In the genomic region with DNA sequence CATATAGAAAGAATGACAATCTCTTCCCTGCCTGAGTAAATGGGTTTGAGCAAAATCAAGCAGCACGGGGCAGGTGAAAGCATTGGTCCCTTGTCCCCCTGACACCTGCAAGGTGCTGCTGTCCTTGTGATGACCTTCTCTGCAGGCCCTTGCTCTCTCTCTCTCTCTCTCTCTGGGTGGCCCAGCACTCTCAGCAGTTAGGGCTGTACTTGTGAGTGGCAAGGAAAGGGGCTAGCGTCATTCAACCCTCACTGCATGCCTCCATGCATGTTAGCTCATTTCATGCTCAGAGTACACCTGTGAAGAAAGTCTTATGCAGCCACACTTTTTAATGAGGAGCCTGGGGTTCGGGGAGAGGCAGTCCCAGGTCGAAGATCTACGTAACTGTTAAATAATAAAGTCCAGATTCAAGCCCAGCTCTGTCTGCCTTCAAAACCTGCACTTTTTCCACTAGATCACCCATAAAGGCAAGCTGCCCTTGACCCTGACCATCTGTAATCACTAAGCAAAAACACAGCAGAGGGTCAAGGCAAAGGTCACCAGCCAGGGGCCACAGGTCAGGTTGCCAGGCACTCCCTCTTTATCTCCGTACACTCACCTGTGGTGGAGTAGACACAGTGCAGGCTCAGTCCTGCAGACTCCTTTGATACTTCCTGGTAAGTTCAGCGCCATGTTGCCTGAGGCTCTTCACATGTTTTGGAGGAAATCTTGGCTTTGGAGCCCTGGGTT, we compare ENCODE assay signal across 1 cellular context.
A peak's percentile ranks its signal among the peaks of the same experiment; 100 is the strongest.
TF ChIP-seq lines count a peak whose summit lies in the region.

No MANE protein-coding gene starts in this region.

TF ChIP-seq in HepG2, 621 proteins besides CTCF, POLR2A, EP300 and RAD21 (continued from another document and continues in another):
- TF ChIP-seq, protein P1, sequence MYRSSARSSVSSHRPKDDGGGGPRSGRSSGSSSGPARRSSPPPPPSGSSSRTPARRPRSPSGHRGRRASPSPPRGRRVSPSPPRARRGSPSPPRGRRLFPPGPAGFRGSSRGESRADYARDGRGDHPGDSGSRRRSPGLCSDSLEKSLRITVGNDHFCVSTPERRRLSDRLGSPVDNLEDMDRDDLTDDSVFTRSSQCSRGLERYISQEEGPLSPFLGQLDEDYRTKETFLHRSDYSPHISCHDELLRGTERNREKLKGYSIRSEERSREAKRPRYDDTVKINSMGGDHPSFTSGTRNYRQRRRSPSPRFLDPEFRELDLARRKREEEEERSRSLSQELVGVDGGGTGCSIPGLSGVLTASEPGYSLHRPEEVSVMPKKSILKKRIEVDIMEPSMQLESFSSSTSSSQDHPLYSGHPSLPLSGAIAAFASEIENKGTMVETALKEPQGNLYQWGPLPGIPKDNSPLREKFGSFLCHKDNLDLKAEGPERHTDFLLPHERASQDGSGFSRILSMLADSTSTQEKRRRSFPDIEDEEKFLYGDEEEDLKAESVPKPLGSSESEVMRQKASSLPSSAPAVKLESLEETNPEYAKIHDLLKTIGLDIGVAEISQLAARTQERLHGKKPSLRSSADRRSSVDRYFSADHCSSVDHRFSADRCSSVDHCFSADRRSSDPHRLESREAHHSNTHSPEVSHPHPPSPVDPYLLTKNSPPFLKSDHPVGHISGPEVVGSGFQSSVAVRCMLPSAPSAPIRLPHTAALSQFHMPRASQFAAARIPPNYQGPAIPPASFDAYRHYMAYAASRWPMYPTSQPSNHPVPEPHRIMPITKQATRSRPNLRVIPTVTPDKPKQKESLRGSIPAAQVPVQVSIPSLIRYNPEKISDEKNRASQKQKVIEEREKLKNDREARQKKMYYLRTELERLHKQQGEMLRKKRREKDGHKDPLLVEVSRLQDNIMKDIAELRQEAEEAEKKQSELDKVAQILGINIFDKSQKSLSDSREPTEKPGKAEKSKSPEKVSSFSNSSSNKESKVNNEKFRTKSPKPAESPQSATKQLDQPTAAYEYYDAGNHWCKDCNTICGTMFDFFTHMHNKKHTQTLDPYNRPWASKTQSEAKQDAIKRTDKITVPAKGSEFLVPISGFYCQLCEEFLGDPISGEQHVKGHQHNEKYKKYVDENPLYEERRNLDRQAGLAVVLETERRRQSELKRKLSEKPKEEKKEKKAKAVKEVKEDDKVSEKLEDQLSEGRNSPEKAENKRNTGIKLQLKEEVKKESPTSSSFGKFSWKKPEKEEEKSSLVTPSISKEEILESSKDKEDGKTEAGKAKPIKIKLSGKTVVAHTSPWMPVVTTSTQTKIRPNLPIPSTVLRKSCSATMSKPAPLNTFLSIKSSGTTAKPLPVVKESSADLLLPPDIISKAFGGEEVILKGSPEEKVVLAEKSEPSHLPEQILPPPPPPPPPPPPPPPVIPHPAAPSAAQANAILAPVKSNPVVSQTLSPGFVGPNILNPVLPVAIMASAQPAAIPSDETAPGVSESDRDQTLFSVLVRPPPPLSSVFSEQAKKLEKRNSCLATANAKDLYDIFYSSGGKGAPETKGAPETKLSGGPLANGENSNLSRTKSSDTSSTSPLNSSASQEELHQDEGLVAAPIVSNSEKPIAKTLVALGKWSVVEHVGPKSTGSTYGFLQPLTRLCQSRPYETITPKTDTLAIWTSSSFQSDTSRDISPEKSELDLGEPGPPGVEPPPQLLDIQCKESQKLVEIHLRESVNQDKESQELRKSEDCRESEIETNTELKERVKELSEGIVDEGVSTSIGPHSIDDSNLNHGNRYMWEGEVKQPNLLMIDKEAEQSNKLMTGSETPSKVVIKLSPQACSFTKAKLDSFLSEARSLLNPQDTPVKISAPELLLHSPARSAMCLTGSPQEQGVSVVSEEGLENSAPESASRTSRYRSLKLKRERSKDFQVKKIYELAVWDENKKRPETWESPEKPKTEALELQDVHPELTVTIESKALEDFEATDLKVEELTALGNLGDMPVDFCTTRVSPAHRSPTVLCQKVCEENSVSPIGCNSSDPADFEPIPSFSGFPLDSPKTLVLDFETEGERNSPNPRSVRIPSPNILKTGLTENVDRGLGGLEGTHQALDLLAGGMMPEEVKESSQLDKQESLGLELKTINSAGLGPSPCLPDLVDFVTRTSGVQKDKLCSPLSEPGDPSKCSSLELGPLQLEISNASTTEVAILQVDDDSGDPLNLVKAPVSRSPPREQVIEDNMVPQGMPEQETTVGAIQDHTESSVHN (CRISPR knock-in tag; IDR thresholded peaks at IDR 0.05), result no peak
- TF ChIP-seq, protein P2, sequence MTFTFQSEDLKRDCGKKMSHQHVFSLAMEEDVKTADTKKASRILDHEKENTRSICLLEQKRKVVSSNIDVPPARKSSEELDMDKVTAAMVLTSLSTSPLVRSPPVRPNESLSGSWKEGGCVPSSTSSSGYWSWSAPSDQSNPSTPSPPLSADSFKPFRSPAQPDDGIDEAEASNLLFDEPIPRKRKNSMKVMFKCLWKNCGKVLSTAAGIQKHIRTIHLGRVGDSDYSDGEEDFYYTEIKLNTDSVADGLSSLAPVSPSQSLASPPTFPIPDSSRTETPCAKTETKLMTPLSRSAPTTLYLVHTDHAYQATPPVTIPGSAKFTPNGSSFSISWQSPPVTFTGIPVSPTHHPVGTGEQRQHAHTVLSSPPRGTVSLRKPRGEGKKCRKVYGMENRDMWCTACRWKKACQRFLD (CRISPR knock-in tag; IDR thresholded peaks at IDR 0.05; ENCODE audit: borderline replicate concordance), result no peak
- TF ChIP-seq, protein P3, sequence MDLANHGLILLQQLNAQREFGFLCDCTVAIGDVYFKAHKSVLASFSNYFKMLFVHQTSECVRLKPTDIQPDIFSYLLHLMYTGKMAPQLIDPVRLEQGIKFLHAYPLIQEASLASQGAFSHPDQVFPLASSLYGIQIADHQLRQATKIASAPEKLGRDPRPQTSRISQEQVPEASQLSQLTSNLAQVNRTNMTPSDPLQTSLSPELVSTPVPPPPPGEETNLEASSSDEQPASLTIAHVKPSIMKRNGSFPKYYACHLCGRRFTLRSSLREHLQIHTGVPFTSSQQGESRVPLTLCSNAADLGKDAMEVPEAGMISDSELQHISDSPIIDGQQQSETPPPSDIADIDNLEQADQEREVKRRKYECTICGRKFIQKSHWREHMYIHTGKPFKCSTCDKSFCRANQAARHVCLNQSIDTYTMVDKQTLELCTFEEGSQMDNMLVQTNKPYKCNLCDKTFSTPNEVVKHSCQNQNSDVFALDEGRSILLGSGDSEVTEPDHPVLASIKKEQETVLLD (CRISPR knock-in tag; IDR thresholded peaks at IDR 0.05; ENCODE audit: low read depth), result no peak
- TF ChIP-seq ZNF543 (CRISPR knock-in tag; IDR thresholded peaks at IDR 0.05) (no peak), NFE2 (CRISPR knock-in tag; IDR thresholded peaks at IDR 0.05) (no peak), ZFYVE20 (CRISPR knock-in tag; IDR thresholded peaks at IDR 0.05; ENCODE audit: borderline replicate concordance, low read depth) (no peak), CREB1 (IDR thresholded peaks at IDR 0.05) (no peak), CREB1 (CRISPR knock-in tag; IDR thresholded peaks at IDR 0.05) (peak; percentile 51; the same call in 1 of the 2 replicates), ZNF337 (CRISPR knock-in tag; IDR thresholded peaks at IDR 0.05; ENCODE audit: borderline replicate concordance, low read depth) (no peak), ZNF564 (CRISPR knock-in tag; IDR thresholded peaks at IDR 0.05) (0 out of 2 replicates have a peak, but pooled peaks have one; percentile 41), ZSCAN20 (CRISPR knock-in tag; IDR thresholded peaks at IDR 0.05; ENCODE audit: borderline replicate concordance) (no peak), ZNF501 (CRISPR knock-in tag; IDR thresholded peaks at IDR 0.05) (0 out of 2 replicates have a peak, but pooled peaks have one; percentile 42), ZNF768 (CRISPR knock-in tag; IDR thresholded peaks at IDR 0.05) (no peak), RXRA (CRISPR knock-in tag; IDR thresholded peaks at IDR 0.05) (peak; percentile 94), ZNF761 (CRISPR knock-in tag; conservative IDR thresholded peaks at IDR 0.05) (no peak), SPEN (CRISPR knock-in tag; IDR thresholded peaks at IDR 0.05; ENCODE audit: low read depth) (no peak), ATM (IDR thresholded peaks at IDR 0.05; ENCODE audit: borderline replicate concordance) (no peak), ZNF143 (CRISPR knock-in tag; IDR thresholded peaks at IDR 0.05) (no peak), U2AF2 (IDR thresholded peaks at IDR 0.05; ENCODE audit: low read depth, low read length) (no peak), ZBTB3 (CRISPR knock-in tag; IDR thresholded peaks at IDR 0.05; ENCODE audit: borderline replicate concordance, low read depth) (no peak), REXO4 (CRISPR knock-in tag; IDR thresholded peaks at IDR 0.05; ENCODE audit: borderline replicate concordance) (no peak), ZNF451 (CRISPR knock-in tag; IDR thresholded peaks at IDR 0.05) (no peak), ETV6 (CRISPR knock-in tag; conservative IDR thresholded peaks at IDR 0.05) (no peak), STAT5B (CRISPR knock-in tag; IDR thresholded peaks at IDR 0.05) (no peak), ZBTB8A (CRISPR knock-in tag; IDR thresholded peaks at IDR 0.05; ENCODE audit: borderline replicate concordance, low read depth) (no peak)
- TF ChIP-seq, protein P4, sequence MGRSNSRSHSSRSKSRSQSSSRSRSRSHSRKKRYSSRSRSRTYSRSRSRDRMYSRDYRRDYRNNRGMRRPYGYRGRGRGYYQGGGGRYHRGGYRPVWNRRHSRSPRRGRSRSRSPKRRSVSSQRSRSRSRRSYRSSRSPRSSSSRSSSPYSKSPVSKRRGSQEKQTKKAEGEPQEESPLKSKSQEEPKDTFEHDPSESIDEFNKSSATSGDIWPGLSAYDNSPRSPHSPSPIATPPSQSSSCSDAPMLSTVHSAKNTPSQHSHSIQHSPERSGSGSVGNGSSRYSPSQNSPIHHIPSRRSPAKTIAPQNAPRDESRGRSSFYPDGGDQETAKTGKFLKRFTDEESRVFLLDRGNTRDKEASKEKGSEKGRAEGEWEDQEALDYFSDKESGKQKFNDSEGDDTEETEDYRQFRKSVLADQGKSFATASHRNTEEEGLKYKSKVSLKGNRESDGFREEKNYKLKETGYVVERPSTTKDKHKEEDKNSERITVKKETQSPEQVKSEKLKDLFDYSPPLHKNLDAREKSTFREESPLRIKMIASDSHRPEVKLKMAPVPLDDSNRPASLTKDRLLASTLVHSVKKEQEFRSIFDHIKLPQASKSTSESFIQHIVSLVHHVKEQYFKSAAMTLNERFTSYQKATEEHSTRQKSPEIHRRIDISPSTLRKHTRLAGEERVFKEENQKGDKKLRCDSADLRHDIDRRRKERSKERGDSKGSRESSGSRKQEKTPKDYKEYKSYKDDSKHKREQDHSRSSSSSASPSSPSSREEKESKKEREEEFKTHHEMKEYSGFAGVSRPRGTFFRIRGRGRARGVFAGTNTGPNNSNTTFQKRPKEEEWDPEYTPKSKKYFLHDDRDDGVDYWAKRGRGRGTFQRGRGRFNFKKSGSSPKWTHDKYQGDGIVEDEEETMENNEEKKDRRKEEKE (IDR thresholded peaks at IDR 0.05), result no peak
- TF ChIP-seq, protein P5, sequence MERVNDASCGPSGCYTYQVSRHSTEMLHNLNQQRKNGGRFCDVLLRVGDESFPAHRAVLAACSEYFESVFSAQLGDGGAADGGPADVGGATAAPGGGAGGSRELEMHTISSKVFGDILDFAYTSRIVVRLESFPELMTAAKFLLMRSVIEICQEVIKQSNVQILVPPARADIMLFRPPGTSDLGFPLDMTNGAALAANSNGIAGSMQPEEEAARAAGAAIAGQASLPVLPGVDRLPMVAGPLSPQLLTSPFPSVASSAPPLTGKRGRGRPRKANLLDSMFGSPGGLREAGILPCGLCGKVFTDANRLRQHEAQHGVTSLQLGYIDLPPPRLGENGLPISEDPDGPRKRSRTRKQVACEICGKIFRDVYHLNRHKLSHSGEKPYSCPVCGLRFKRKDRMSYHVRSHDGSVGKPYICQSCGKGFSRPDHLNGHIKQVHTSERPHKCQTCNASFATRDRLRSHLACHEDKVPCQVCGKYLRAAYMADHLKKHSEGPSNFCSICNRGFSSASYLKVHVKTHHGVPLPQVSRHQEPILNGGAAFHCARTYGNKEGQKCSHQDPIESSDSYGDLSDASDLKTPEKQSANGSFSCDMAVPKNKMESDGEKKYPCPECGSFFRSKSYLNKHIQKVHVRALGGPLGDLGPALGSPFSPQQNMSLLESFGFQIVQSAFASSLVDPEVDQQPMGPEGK (CRISPR knock-in tag; IDR thresholded peaks at IDR 0.05), result peak; percentile 41; the same call in 1 of the 2 replicates
- TF ChIP-seq, protein P6, sequence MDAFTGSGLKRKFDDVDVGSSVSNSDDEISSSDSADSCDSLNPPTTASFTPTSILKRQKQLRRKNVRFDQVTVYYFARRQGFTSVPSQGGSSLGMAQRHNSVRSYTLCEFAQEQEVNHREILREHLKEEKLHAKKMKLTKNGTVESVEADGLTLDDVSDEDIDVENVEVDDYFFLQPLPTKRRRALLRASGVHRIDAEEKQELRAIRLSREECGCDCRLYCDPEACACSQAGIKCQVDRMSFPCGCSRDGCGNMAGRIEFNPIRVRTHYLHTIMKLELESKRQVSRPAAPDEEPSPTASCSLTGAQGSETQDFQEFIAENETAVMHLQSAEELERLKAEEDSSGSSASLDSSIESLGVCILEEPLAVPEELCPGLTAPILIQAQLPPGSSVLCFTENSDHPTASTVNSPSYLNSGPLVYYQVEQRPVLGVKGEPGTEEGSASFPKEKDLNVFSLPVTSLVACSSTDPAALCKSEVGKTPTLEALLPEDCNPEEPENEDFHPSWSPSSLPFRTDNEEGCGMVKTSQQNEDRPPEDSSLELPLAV (CRISPR knock-in tag; conservative IDR thresholded peaks at IDR 0.05; ENCODE audit: low read depth), result no peak
- TF ChIP-seq, protein P7, sequence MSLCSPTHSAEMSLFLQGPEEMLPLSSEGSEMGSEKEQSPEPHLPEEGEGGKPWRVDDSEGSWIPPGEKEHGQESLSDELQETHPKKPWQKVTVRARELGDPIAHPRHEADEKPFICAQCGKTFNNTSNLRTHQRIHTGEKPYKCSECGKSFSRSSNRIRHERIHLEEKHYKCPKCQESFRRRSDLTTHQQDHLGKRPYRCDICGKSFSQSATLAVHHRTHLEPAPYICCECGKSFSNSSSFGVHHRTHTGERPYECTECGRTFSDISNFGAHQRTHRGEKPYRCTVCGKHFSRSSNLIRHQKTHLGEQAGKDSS (CRISPR knock-in tag; IDR thresholded peaks at IDR 0.05; ENCODE audit: borderline replicate concordance, low read depth), result no peak
- TF ChIP-seq, protein P8, sequence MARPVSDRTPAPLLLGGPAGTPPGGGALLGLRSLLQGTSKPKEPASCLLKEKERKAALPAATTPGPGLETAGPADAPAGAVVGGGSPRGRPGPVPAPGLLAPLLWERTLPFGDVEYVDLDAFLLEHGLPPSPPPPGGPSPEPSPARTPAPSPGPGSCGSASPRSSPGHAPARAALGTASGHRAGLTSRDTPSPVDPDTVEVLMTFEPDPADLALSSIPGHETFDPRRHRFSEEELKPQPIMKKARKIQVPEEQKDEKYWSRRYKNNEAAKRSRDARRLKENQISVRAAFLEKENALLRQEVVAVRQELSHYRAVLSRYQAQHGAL (CRISPR knock-in tag; IDR thresholded peaks at IDR 0.05; ENCODE audit: not compliant biosample characterization), result no peak
- TF ChIP-seq, protein P9, sequence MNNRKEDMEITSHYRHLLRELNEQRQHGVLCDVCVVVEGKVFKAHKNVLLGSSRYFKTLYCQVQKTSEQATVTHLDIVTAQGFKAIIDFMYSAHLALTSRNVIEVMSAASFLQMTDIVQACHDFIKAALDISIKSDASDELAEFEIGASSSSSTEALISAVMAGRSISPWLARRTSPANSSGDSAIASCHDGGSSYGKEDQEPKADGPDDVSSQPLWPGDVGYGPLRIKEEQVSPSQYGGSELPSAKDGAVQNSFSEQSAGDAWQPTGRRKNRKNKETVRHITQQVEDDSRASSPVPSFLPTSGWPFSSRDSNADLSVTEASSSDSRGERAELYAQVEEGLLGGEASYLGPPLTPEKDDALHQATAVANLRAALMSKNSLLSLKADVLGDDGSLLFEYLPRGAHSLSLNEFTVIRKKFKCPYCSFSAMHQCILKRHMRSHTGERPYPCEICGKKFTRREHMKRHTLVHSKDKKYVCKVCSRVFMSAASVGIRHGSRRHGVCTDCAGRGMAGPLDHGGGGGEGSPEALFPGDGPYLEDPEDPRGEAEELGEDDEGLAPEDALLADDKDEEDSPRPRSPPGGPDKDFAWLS (CRISPR knock-in tag; IDR thresholded peaks at IDR 0.05; ENCODE audit: borderline replicate concordance), result no peak
